ENCODE assay signal across 8 cellular contexts in genomic region chr1:204791453-204792366, GRCh38.
A peak's percentile ranks its signal among the peaks of the same experiment; 100 is the strongest.
DNase-seq lines count a peak whose midpoint lies in the region; TF ChIP-seq lines count a peak whose summit lies in the region.

No MANE protein-coding gene starts in this region.

- H3K27ac Mint-ChIP-seq in chondrocyte (ENCODE audit: unreplicated experiment): no peak overlapping the region

- no peak overlapping the region for H3K4me3 ChIP-seq in lower leg skin (ENCODE audit: low read depth, poor library complexity, severe bottlenecking)

- H3K4me3 Mint-ChIP-seq in chondrocyte (ENCODE audit: unreplicated experiment): no peak overlapping the region

- H3K4me1 Mint-ChIP-seq in chondrocyte (ENCODE audit: low read depth): no peaks in the 10 kb centered on the region

- DNase-seq in NK-92 treated with Interleukin-12 subunit alpha and Interleukin-12 subunit beta, amount 100 ng/mL, for 24 hours (lab: John Stamatoyannopoulos, UW): peak; percentile 27
- DNase-seq in NK-92 (lab: John Stamatoyannopoulos, UW; ENCODE audit: unreplicated experiment) (no peak), NCI-H2107 treated with DMSO at 0.1 percent for 48 hours (lab: John Stamatoyannopoulos, UW; ENCODE audit: unreplicated experiment) (peak; percentile 80), chondrocyte (ENCODE audit: low spot score) (no peak), lower leg skin (ENCODE audit: low spot score in 2 of 2) (peak; percentile 34 to 90), dedifferentiated amniotic fluid mesenchymal stem cell (ENCODE audit: extremely low spot score) (no peak)
- DNase-seq in activated CD4-positive, alpha-beta T cell treated with anti-CD3 and anti-CD28 coated beads for 1 hour: peak; percentile 67
- peak; percentile 62 to 72 (median 63) for DNase-seq in stimulated activated CD4-positive, alpha-beta T cell treated with anti-CD3 and anti-CD28 coated beads, TNF-alpha, amount 100 ng/mL, for 4 hours (ENCODE audit: low read depth in 3 of 3)

- peak; percentile 80 for TF ChIP-seq CTCF in chondrocyte (IDR thresholded peaks at IDR 0.05)
- no peak for TF ChIP-seq CTCF in lower leg skin (IDR thresholded peaks at IDR 0.05)

- no peak for TF ChIP-seq POLR2A in lower leg skin (IDR thresholded peaks at IDR 0.05)

- no peaks in the 10 kb centered on the region for H3K36me3 Mint-ChIP-seq in chondrocyte (ENCODE audit: low read depth)

- peaks cover 59% of the 10 kb centered on the region for H3K27me3 Mint-ChIP-seq in chondrocyte (ENCODE audit: low read depth)

- WGBS in lower leg skin, 2 donors: 24 to 31% methylated on average over 15 of the region's 15 CpGs

- H3K9me3 Mint-ChIP-seq in chondrocyte (ENCODE audit: low read depth): no peaks in the 10 kb centered on the region

- intact Hi-C loops in lower leg skin (cut with DNase I; ENCODE audit: low total_unique reads): no loop called here

Comparison
In these comparisons a context has a peak if more than half of its experiments do, and no peak if none do; other contexts are left out.
1. DNase-seq: peak in NK-92 treated with Interleukin-12 subunit alpha and Interleukin-12 subunit beta, amount 100 ng/mL, for 24 hours (single experiment), NCI-H2107 treated with DMSO at 0.1 percent for 48 hours (single experiment), activated CD4-positive, alpha-beta T cell treated with anti-CD3 and anti-CD28 coated beads for 1 hour (single experiment), lower leg skin (2 of 2) and stimulated activated CD4-positive, alpha-beta T cell treated with anti-CD3 and anti-CD28 coated beads, TNF-alpha, amount 100 ng/mL, for 4 hours (3 of 3); none in NK-92 (single experiment), chondrocyte (single experiment) and dedifferentiated amniotic fluid mesenchymal stem cell (single experiment).